Comparison of ENCODE assay signal across 8 cellular contexts in genomic region chr2:237085261-237086221, GRCh38. TPM values are rescaled to one million over a fixed set of nuclear protein-coding genes. Genes with fewer than 3 reads are reported as not detected.
DNase-seq lines count a peak whose midpoint lies in the region; TF ChIP-seq lines count a peak whose summit lies in the region.

TSS of gene COPS8 (plus strand) at chr2:237085889. CDS start at chr2:237085965, 76 bp downstream.

- WGBS in H9 (ENCODE audit: extremely low coverage, insufficient read length, low lambda C conversion rate) = no CpG with 5 or more reads among the region's 85 CpGs

- H2AK5ac ChIP-seq in H9 (ENCODE audit: insufficient read length, low read length) = no peak within 1 kb of the TSS

- H2AFZ ChIP-seq in H9 (ENCODE audit: low read length) = peak within 1 kb of the TSS; percentile 89

- no peak within 1 kb of the TSS for H3K56ac ChIP-seq in H9 (ENCODE audit: insufficient read length, low read depth, low read length)

- no peaks in the 10 kb centered on the region; the same call in 1 of the 2 replicates for H3K27me3 Mint-ChIP-seq in H9 (ENCODE audit: low read depth)
- H3K27me3 Mint-ChIP-seq in nephron (ENCODE audit: low read depth) = no peaks in the 10 kb centered on the region
- H3K27me3 Mint-ChIP-seq in stimulated activated naive CD8-positive, alpha-beta T cell treated with anti-CD3 and anti-CD28 coated beads, Interleukin-15, Interleukin-2, amounts not matched to agents 100 ng/mL and 50 ng/mL, for 24 hours = no peaks in the 10 kb centered on the region

- no peak within 1 kb of the TSS for H2BK12ac ChIP-seq in H9 (ENCODE audit: insufficient read length, low read depth, low read length)

- H3K27ac Mint-ChIP-seq in H9 = peak within 1 kb of the TSS; percentile 98 to 100 (median 98); a peak in 6 of 7 replicates
- peak within 1 kb of the TSS; percentile 96 to 98 (median 97) for H3K27ac Mint-ChIP-seq in nephron
- H3K27ac Mint-ChIP-seq in stimulated activated naive CD8-positive, alpha-beta T cell treated with anti-CD3 and anti-CD28 coated beads, Interleukin-15, Interleukin-2, amounts not matched to agents 100 ng/mL and 50 ng/mL, for 24 hours = peak within 1 kb of the TSS; percentile 97

- H3K23ac ChIP-seq in H9 (ENCODE audit: insufficient read length, low read depth, low read length) = no peak within 1 kb of the TSS

- no peak within 1 kb of the TSS for H3T11ph ChIP-seq in H9 (ENCODE audit: low read length)

- no peak within 1 kb of the TSS for H3K27ac ChIP-seq in H9 (ENCODE audit: insufficient read length, low read depth, low read length)

- H3K4me3 Mint-ChIP-seq in H9 (peak within 1 kb of the TSS; percentile 99 to 100), nephron (peak within 1 kb of the TSS; percentile 99 to 100 (median 100))
- peak within 1 kb of the TSS; percentile 99 for H3K4me3 Mint-ChIP-seq in stimulated activated naive CD8-positive, alpha-beta T cell treated with anti-CD3 and anti-CD28 coated beads, Interleukin-15, Interleukin-2, amounts not matched to agents 100 ng/mL and 50 ng/mL, for 24 hours

- no peak within 1 kb of the TSS for H2BK5ac ChIP-seq in H9 (ENCODE audit: insufficient read length, low read length)

- DNase-seq in H9 (peak; percentile 93), MG63 (peak; percentile 97), SHP77 treated with DMSO at 0.1 percent for 48 hours (lab: John Stamatoyannopoulos, UW) (peak; percentile 75), fibroblast of pulmonary artery (ENCODE audit: low read depth) (peak; percentile 95)
- peak; percentile 96 for DNase-seq in activated effector memory CD4-positive, alpha-beta T cell treated with anti-CD3 and anti-CD28 coated beads, Interleukin-2, amount 50 U/mL, for 16 hours

- H2BK20ac ChIP-seq in H9 (ENCODE audit: low read depth, low read length, poor library complexity, severe bottlenecking) = no peak within 1 kb of the TSS

- TF ChIP-seq CTCF in H9 (conservative IDR thresholded peaks at IDR 0.05) (peak; percentile 36), fibroblast of pulmonary artery (IDR thresholded peaks at IDR 0.05; ENCODE audit: low read length, missing control alignments) (no peak), nephron (IDR thresholded peaks at IDR 0.05; ENCODE audit: unreplicated experiment in 3 of 3) (peak; percentile 39 to 50 (median 47))

- no peak within 1 kb of the TSS for H4K8ac ChIP-seq in H9 (replicated peaks; ENCODE audit: insufficient read length, low read depth, low read length)

- H3K4me1 ChIP-seq in ES-I3 (ENCODE audit: insufficient read depth, low read length) (no peaks in the 10 kb centered on the region), H9 (ENCODE audit: insufficient read depth, low read length) (no peaks in the 10 kb centered on the region; the same call in 1 of the 2 replicates)

- no peak within 1 kb of the TSS for H4K91ac ChIP-seq in H9 (ENCODE audit: insufficient read length, low read depth, low read length)

- H2BK15ac ChIP-seq in H9 (ENCODE audit: low read depth, low read length) = no peak within 1 kb of the TSS

- no peaks in the 10 kb centered on the region for H3K27me3 ChIP-seq in H9 (ENCODE audit: insufficient read depth, low read length)
- no peaks in the 10 kb centered on the region for H3K27me3 ChIP-seq in MG63

- H3K79me1 ChIP-seq in H9 (ENCODE audit: insufficient read depth, low read depth, low read length, poor library complexity, severe bottlenecking) = peaks cover 3% of the 10 kb centered on the region

- peaks cover 6% of the 10 kb centered on the region for H3K23me2 ChIP-seq in H9 (ENCODE audit: insufficient read length, low read depth, low read length, poor library complexity, severe bottlenecking)

- H3K79me2 ChIP-seq in H9 (ENCODE audit: insufficient read depth, low read length) = peaks cover 10% of the 10 kb centered on the region; the same call in 1 of the 2 replicates

- H3K36me3 ChIP-seq in ES-I3 (ENCODE audit: insufficient read depth, low read length) (no peaks in the 10 kb centered on the region; the same call in 1 of the 2 replicates), MG63 (peaks cover 32% of the 10 kb centered on the region)

- H3K9me3 Mint-ChIP-seq in H9 (peaks cover 3% of the 10 kb centered on the region in 2 experiments; a peak in 3 of 5 replicates), nephron (no peaks in the 10 kb centered on the region)
- no peaks in the 10 kb centered on the region for H3K9me3 Mint-ChIP-seq in stimulated activated naive CD8-positive, alpha-beta T cell treated with anti-CD3 and anti-CD28 coated beads, Interleukin-15, Interleukin-2, amounts not matched to agents 100 ng/mL and 50 ng/mL, for 24 hours

- H3K9ac ChIP-seq in ES-I3 (ENCODE audit: low read depth, low read length) (peak within 1 kb of the TSS; percentile 95), H9 (ENCODE audit: extremely low read depth, insufficient read length, low read length) (peak within 1 kb of the TSS; percentile 88)

- H4K5ac ChIP-seq in H9 (ENCODE audit: insufficient read length, low read depth, low read length) = no peak within 1 kb of the TSS

- peak within 1 kb of the TSS; percentile 84 for H3K14ac ChIP-seq in H9 (ENCODE audit: insufficient read depth, low read length)

- H3K4me1 Mint-ChIP-seq in H9 (peaks cover 11 to 12% of the 10 kb centered on the region in 2 experiments), nephron (peaks cover 16% of the 10 kb centered on the region)
- H3K4me1 Mint-ChIP-seq in stimulated activated naive CD8-positive, alpha-beta T cell treated with anti-CD3 and anti-CD28 coated beads, Interleukin-15, Interleukin-2, amounts not matched to agents 100 ng/mL and 50 ng/mL, for 24 hours (ENCODE audit: low read depth) = peaks cover 43% of the 10 kb centered on the region

- H3K4me2 ChIP-seq in H9 (ENCODE audit: insufficient read depth, insufficient read length, low read length) = peak within 1 kb of the TSS; percentile 100

- H3K4me3 ChIP-seq in MG63 (peak within 1 kb of the TSS; percentile 85), fibroblast of pulmonary artery (replicated peaks; ENCODE audit: low read depth, low read length) (peak within 1 kb of the TSS; percentile 96)

- H4K20me1 ChIP-seq in H9 (ENCODE audit: control insufficient read depth, insufficient read depth, insufficient read length) = no peaks in the 10 kb centered on the region

- H3K36me3 Mint-ChIP-seq in H9 (ENCODE audit: insufficient read depth in 1 of 3, low read depth in 3 of 3) = peaks cover 0 to 6% (median 4%) of the 10 kb centered on the region in 3 experiments; a peak in 4 of 7 replicates
- H3K36me3 Mint-ChIP-seq in nephron (ENCODE audit: low read depth) = peaks cover 6% of the 10 kb centered on the region
- H3K36me3 Mint-ChIP-seq in stimulated activated naive CD8-positive, alpha-beta T cell treated with anti-CD3 and anti-CD28 coated beads, Interleukin-15, Interleukin-2, amounts not matched to agents 100 ng/mL and 50 ng/mL, for 24 hours (ENCODE audit: low read depth) = peaks cover 14% of the 10 kb centered on the region

- H3K9me3 ChIP-seq in ES-I3 (ENCODE audit: control insufficient read depth, insufficient read depth, low read length) (no peaks in the 10 kb centered on the region), H9 (ENCODE audit: control insufficient read depth, low read depth, low read length) (no peaks in the 10 kb centered on the region), MG63 (no peaks in the 10 kb centered on the region)

- H3K18ac ChIP-seq in H9 (ENCODE audit: insufficient read length, low read depth, low read length) = peak within 1 kb of the TSS; percentile 88

- H3K4ac ChIP-seq in H9 (ENCODE audit: low read depth, low read length) = no peak within 1 kb of the TSS

- H2BK120ac ChIP-seq in H9 (ENCODE audit: low read depth, low read length, poor library complexity, severe bottlenecking) = no peak within 1 kb of the TSS

RNA-seq across cellular contexts. Expression of gene COPS8, which starts in this region (rescaled TPM):
- total RNA-seq in H9 (2021) = 65.2 and 65.7 TPM in 2 replicates
- 99.7 and 111 TPM in 2 replicates for total RNA-seq in MG63 (2014; rRNA removed; shearing (Covaris generic); ENCODE audit: low replicate concordance)
